In the genomic region with DNA sequence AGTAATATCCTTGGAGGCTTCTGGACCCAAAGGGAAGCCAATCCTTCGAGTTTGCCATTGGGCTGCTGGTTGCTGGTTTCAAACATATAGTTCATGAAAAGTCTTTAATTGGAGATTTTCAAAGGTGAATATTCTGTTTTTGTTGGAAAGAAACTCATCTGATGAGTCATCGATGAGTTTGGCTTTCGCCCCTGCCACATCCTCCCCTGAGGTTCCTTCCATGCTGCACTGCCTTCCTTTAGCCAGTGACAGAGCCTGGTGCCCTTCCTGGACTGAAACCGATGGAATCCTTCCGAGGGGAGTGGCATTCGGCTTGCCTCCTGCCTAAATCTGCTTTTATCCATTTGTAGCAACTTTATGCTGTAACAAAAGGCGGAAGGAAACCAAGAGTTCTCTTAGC, we compare ENCODE assay signal across 1 cellular context.
TF ChIP-seq lines count a peak whose summit lies in the region.

No MANE protein-coding gene starts in this region.

TF ChIP-seq in IMR-90, 13 proteins besides CTCF, POLR2A, EP300 and RAD21 (continued from another document):
- TF ChIP-seq RCOR1 (IDR thresholded peaks at IDR 0.05; ENCODE audit: insufficient replicate concordance, low read length) (no peak), CHD1 (IDR thresholded peaks at IDR 0.05; ENCODE audit: low read depth, low read length) (no peak)
- TF ChIP-seq, protein P1, sequence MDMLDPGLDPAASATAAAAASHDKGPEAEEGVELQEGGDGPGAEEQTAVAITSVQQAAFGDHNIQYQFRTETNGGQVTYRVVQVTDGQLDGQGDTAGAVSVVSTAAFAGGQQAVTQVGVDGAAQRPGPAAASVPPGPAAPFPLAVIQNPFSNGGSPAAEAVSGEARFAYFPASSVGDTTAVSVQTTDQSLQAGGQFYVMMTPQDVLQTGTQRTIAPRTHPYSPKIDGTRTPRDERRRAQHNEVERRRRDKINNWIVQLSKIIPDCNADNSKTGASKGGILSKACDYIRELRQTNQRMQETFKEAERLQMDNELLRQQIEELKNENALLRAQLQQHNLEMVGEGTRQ (IDR thresholded peaks at IDR 0.05; ENCODE audit: low read depth, low read length): no peak
